20 cellular contexts compared by ENCODE assay signal in genomic region chr2:241334813-241335212, GRCh38. TPM values are rescaled to one million over a fixed set of nuclear protein-coding genes. Genes with fewer than 3 reads are reported as not detected.
DNase-seq lines count a peak whose midpoint lies in the region; ATAC-seq and TF ChIP-seq lines count a peak whose summit lies in the region.
"Had no signal": no experiment of that assay in that cellular context is flagged by ENCODE, and none has a peak within 500 bp of the region (broad histone marks: within the 10 kb centered on the region; RNA-seq: fewer than 3 reads in every experiment).

No MANE protein-coding gene starts in this region.

- H3K4me2 ChIP-seq in OCI-LY1 (ENCODE audit: low read length), result no peak overlapping the region
- H3K4me2 ChIP-seq: BLaER1 treated with 17β-estradiol and CSF1 and Interleukin-3, amounts not matched to agents 10 nM and 100 nM; PC-9 had no signal

- H3K27ac Mint-ChIP-seq in T-cell, result no peak overlapping the region
- H3K27ac Mint-ChIP-seq: T-helper 1 cell treated with Interleukin-12 subunit alpha and Interleukin-12 subunit beta and Interleukin-4 antibody, amounts not matched to agents 30 μg/mL and 1 μg/mL, for 36 hours had no signal

- 87% methylated on average over 2 of the region's 2 CpGs for WGBS in right cardiac atrium

- H3K36me3 ChIP-seq in cardiac muscle cell (peaks cover 50% of the 10 kb centered on the region), OCI-LY1 (ENCODE audit: insufficient read depth, low read length) (peaks cover 86% of the 10 kb centered on the region), upper lobe of right lung (peaks cover 71% of the 10 kb centered on the region)

- no peak for ATAC-seq in right cardiac atrium
- ATAC-seq in upper lobe of right lung, result peak; percentile 76
- ATAC-seq in T-cell (replicated peaks in 1 of 4), result no peak
- ATAC-seq in HG02610 (IDR thresholded peaks at IDR 0.05; ENCODE audit: unreplicated experiment), result no peak
- ATAC-seq: K562 had no signal

- H3K27ac ChIP-seq in cardiac muscle cell (peak overlapping the region; percentile 36), right cardiac atrium (ENCODE audit: low read length) (no peak overlapping the region), OCI-LY1 (ENCODE audit: low read depth, low read length, poor library complexity, severe bottlenecking) (peak overlapping the region; percentile 76), upper lobe of right lung (no peak overlapping the region)
- H3K27ac ChIP-seq: BLaER1 treated with 17β-estradiol and CSF1 and Interleukin-3, amounts not matched to agents 10 nM and 100 nM; PC-9; RWPE1 had no signal

- DNase-seq in cardiac muscle cell (ENCODE audit: low read depth in 1 of 2, low spot score in 1 of 2) (no peak), right cardiac atrium (no peak), NCI-H2029 (lab: John Stamatoyannopoulos, UW) (peak; percentile 90), upper lobe of right lung (no peak), T-cell (no peak)
- DNase-seq in activated CD8-positive, alpha-beta memory T cell treated with anti-CD3 and anti-CD28 coated beads, Interleukin-2, amount 50 U/mL, for 4 hours, result no peak
- DNase-seq: CD8-positive, alpha-beta memory T cell; GDM1; NCI-H1105 treated with DMSO at 0.1 percent for 48 hours; NCI-H1694; NCI-H2171; NCI-H524; PC-9; SIG-M5 had no signal

- 0 out of 2 replicates have a peak, but pooled peaks cover 2% of the 10 kb centered on the region for H4K20me1 ChIP-seq in OCI-LY1 (ENCODE audit: insufficient read depth, low read length)

- no peak for TF ChIP-seq CTCF in cardiac muscle cell (IDR thresholded peaks at IDR 0.05; ENCODE audit: low read depth, low read length)
- TF ChIP-seq CTCF in OCI-LY1 (IDR thresholded peaks at IDR 0.05; ENCODE audit: low read length), result no peak
- no peak for TF ChIP-seq CTCF in upper lobe of right lung (IDR thresholded peaks at IDR 0.05)

- no peaks in the 10 kb centered on the region for H3K27me3 Mint-ChIP-seq in T-cell
- H3K27me3 Mint-ChIP-seq: CD8-positive, alpha-beta memory T cell had no signal

- H3F3A ChIP-seq in OCI-LY1 (ENCODE audit: insufficient read depth, low read length), result no peaks in the 10 kb centered on the region

- H3K4me1 Mint-ChIP-seq in T-cell, result peaks cover 12 to 18% (median 17%) of the 10 kb centered on the region in 3 donors

- no peak overlapping the region for H3K4me3 Mint-ChIP-seq in T-cell
- H3K4me3 Mint-ChIP-seq: CD8-positive, alpha-beta memory T cell; T-helper 1 cell treated with Interleukin-12 subunit alpha and Interleukin-12 subunit beta and Interleukin-4 antibody, amounts not matched to agents 30 μg/mL and 1 μg/mL, for 36 hours had no signal

- intact Hi-C loops in right cardiac atrium (cut with DNase I) (loop anchor here in 1 of 4 donors (10.0 kb wide), 1 partner anchor 110 kb away; no protein-coding TSS in a partner anchor), upper lobe of right lung (cut with DNase I) (no loop called here)

- POLR2A ChIA-PET in T-cell (lab: Charles Lee), result no interaction called here

- no peak overlapping the region for H2AFZ ChIP-seq in OCI-LY1 (ENCODE audit: low read length)
- H2AFZ ChIP-seq: PC-9 had no signal

- H3K36me3 Mint-ChIP-seq in T-cell, result peaks cover 40% of the 10 kb centered on the region

- 0 out of 2 replicates have a peak, but pooled peaks cover under 1% of the 10 kb centered on the region for H3K79me2 ChIP-seq in OCI-LY1 (ENCODE audit: insufficient read depth, low read length)

- no peaks in the 10 kb centered on the region for H3K9me3 Mint-ChIP-seq in T-cell
- H3K9me3 Mint-ChIP-seq: CD8-positive, alpha-beta memory T cell; T-helper 1 cell treated with Interleukin-12 subunit alpha and Interleukin-12 subunit beta and Interleukin-4 antibody, amounts not matched to agents 30 μg/mL and 1 μg/mL, for 36 hours had no signal

- H3K4me3 ChIP-seq in cardiac muscle cell (no peak overlapping the region), right cardiac atrium (ENCODE audit: low read length) (no peak overlapping the region), OCI-LY1 (ENCODE audit: low read depth, low read length, poor library complexity, severe bottlenecking) (no peak overlapping the region), upper lobe of right lung (no peak overlapping the region)
- H3K4me3 ChIP-seq: BLaER1 treated with 17β-estradiol and CSF1 and Interleukin-3, amounts not matched to agents 10 nM and 100 nM; K562; PC-9 had no signal

- H3K9ac ChIP-seq in OCI-LY1 (ENCODE audit: low read length), result no peak overlapping the region
- H3K9ac ChIP-seq: BLaER1 treated with 17β-estradiol and CSF1 and Interleukin-3, amounts not matched to agents 10 nM and 100 nM had no signal

- H3K9me3 ChIP-seq in cardiac muscle cell (ENCODE audit: low read depth), result no peaks in the 10 kb centered on the region
- H3K9me3 ChIP-seq in right cardiac atrium (ENCODE audit: control insufficient read depth, low read length), result no peaks in the 10 kb centered on the region
- no peaks in the 10 kb centered on the region for H3K9me3 ChIP-seq in OCI-LY1 (ENCODE audit: low read length)
- H3K9me3 ChIP-seq in upper lobe of right lung, result no peaks in the 10 kb centered on the region
- H3K9me3 ChIP-seq: BLaER1 treated with 17β-estradiol and CSF1 and Interleukin-3, amounts not matched to agents 10 nM and 100 nM had no signal

- H3K27me3 ChIP-seq in cardiac muscle cell, result no peaks in the 10 kb centered on the region
- no peaks in the 10 kb centered on the region for H3K27me3 ChIP-seq in right cardiac atrium (ENCODE audit: control insufficient read depth, insufficient read depth)
- H3K27me3 ChIP-seq in OCI-LY1 (ENCODE audit: insufficient read depth, low read length), result no peaks in the 10 kb centered on the region
- H3K27me3 ChIP-seq in upper lobe of right lung, result no peaks in the 10 kb centered on the region
- H3K27me3 ChIP-seq: BLaER1 treated with 17β-estradiol and CSF1 and Interleukin-3, amounts not matched to agents 10 nM and 100 nM had no signal

- H3K4me1 ChIP-seq in cardiac muscle cell (ENCODE audit: low read depth) (no peaks in the 10 kb centered on the region), right cardiac atrium (ENCODE audit: control insufficient read depth, insufficient read depth, low read length) (no peaks in the 10 kb centered on the region), OCI-LY1 (ENCODE audit: insufficient read depth, low read length, severe bottlenecking) (peaks cover 21% of the 10 kb centered on the region), upper lobe of right lung (peaks cover 7% of the 10 kb centered on the region)

- H3K9me2 ChIP-seq in OCI-LY1 (ENCODE audit: low read depth, low read length), result no peaks in the 10 kb centered on the region

- CTCF ChIA-PET in T-cell (lab: Charles Lee), result no interaction called here

RNA-seq across cellular contexts. Expression of gene SEPTIN2, which starts 19.1 kb away (rescaled TPM):
- total RNA-seq in cardiac muscle cell (334 and 386 TPM in 2 replicates), right cardiac atrium (100 to 1,000 TPM; 232 to 335 (median 247) TPM), upper lobe of right lung (264 TPM), T-cell (100 to 1,000 TPM; 182 to 209 (median 189) TPM)
- polyA plus RNA-seq in cardiac muscle cell (627 and 695 TPM in 2 replicates), right cardiac atrium (153 TPM)

RNA-seq across cellular contexts. Expression of gene HDLBP, which starts 19.3 kb away (rescaled TPM):
- total RNA-seq in cardiac muscle cell (313 and 329 TPM in 2 replicates), right cardiac atrium (100 to 1,000 TPM; 368 to 394 (median 376) TPM), upper lobe of right lung (444 TPM), T-cell (100 to 1,000 TPM; 130 to 184 (median 148) TPM)
- polyA plus RNA-seq in cardiac muscle cell (261 and 295 TPM in 2 replicates), right cardiac atrium (265 TPM)

RNA-seq across cellular contexts. Expression of gene FARP2, which starts 21.3 kb away (rescaled TPM):
- total RNA-seq in cardiac muscle cell, result 24.4 and 26.5 TPM in 2 replicates
- 26.5 and 32.7 TPM in 2 replicates for polyA plus RNA-seq in cardiac muscle cell
- 10 to 100 TPM; 22.6 to 28.4 (median 24.5) TPM for total RNA-seq in right cardiac atrium
- polyA plus RNA-seq in right cardiac atrium, result 6.1 TPM
- 48.6 TPM for total RNA-seq in upper lobe of right lung
- 10 to 100 TPM; 15.8 to 27.5 (median 18.5) TPM for total RNA-seq in T-cell

Comparison
In these comparisons a context has a peak if more than half of its experiments do, and no peak if none do; other contexts are left out.
1. H3K27ac ChIP-seq: peak in cardiac muscle cell (single experiment) and OCI-LY1 (single experiment); none in right cardiac atrium (single experiment) and upper lobe of right lung (single experiment).